8 cellular contexts compared by ENCODE assay signal in the genomic region with DNA sequence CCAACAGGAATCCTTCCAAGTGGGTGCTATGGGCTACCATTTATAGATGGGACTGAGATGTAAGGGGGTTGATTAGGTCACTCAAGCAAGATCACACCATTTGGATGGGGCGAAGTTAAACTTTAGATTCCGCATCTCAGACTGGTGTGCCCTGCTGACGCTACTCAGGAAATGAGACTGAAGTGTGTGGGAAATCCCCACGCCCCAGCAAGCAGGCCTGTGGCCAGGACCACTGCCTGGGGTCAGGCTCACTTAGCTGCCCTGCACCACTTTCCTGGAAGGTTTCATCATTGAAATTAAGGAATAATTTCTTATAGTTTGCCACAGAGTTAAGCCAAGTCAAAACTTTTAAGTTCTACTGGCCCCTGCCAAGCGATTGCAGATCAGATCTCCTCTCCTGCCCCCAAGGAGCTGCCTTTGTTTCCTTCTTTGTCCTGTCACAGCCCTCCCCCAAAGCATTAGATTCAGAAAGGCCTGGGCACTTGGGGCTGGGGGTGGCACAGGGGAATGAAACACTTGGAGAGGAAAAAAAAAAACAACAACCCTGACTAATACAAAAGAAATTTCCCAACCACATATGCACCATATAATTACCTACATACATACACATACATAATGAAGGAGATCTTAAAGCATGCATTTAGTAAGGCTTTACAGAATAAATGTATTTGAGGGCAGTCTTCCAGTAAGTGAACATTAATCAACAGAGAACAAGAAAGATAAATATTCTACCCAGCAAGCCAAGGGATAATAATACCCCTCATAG.
DNase-seq lines count a peak whose midpoint lies in the region; ATAC-seq and TF ChIP-seq lines count a peak whose summit lies in the region.

No MANE protein-coding gene starts in this region.

- H3K4me3 ChIP-seq in CD4-positive, CD25-positive, alpha-beta regulatory T cell (ENCODE audit: low read depth, low read length): peak overlapping the region; percentile 61
- no peak overlapping the region for H3K4me3 ChIP-seq in MG63
- H3K4me3 ChIP-seq in endodermal cell (ENCODE audit: low read length): no peak overlapping the region

- H3K27ac Mint-ChIP-seq in CD4-positive, CD25-positive, alpha-beta regulatory T cell: peak overlapping the region; percentile 78 to 94 (median 94)
- H3K27ac Mint-ChIP-seq in activated T-cell treated with anti-CD3 and anti-CD28 coated beads, Interleukin-2, amount 50 U/mL, for 24 hours: peak overlapping the region; percentile 93
- no peak overlapping the region for H3K27ac Mint-ChIP-seq in endodermal cell

- H3K36me3 Mint-ChIP-seq in CD4-positive, CD25-positive, alpha-beta regulatory T cell: no peaks in the 10 kb centered on the region
- H3K36me3 Mint-ChIP-seq in activated T-cell treated with anti-CD3 and anti-CD28 coated beads, Interleukin-2, amount 50 U/mL, for 24 hours (ENCODE audit: low read depth): no peaks in the 10 kb centered on the region
- no peaks in the 10 kb centered on the region for H3K36me3 Mint-ChIP-seq in endodermal cell (ENCODE audit: low read depth)

- peak; percentile 84 to 86 for ATAC-seq in CD4-positive, CD25-positive, alpha-beta regulatory T cell (ENCODE audit: low read depth in 2 of 2)
- peak; percentile 65 for ATAC-seq in GM21526 (IDR thresholded peaks at IDR 0.05; ENCODE audit: low FRiP score, unreplicated experiment)

- H3K4me1 ChIP-seq in CD4-positive, CD25-positive, alpha-beta regulatory T cell (ENCODE audit: control insufficient read depth, insufficient read depth, low read length, poor library complexity, severe bottlenecking): peaks cover 21% of the 10 kb centered on the region
- peaks cover 8% of the 10 kb centered on the region for H3K4me1 ChIP-seq in endodermal cell (ENCODE audit: control insufficient read depth, insufficient read depth, low read length)

- H3K27me3 ChIP-seq in CD4-positive, CD25-positive, alpha-beta regulatory T cell (ENCODE audit: control insufficient read depth, insufficient read depth, low read length): no peaks in the 10 kb centered on the region
- H3K27me3 ChIP-seq in MG63: no peaks in the 10 kb centered on the region
- no peaks in the 10 kb centered on the region for H3K27me3 ChIP-seq in endodermal cell (ENCODE audit: control insufficient read depth, insufficient read depth, low read length, poor library complexity, severe bottlenecking)

- no peak overlapping the region for H3K9ac ChIP-seq in endodermal cell (ENCODE audit: extremely low read depth, low read length, poor library complexity, severe bottlenecking)

- no peaks in the 10 kb centered on the region for H3K9me3 ChIP-seq in CD4-positive, CD25-positive, alpha-beta regulatory T cell (ENCODE audit: control insufficient read depth in 2 of 2, low read length in 2 of 2)
- H3K9me3 ChIP-seq in MG63 (no peaks in the 10 kb centered on the region), endodermal cell (ENCODE audit: control insufficient read depth, low read length) (no peaks in the 10 kb centered on the region)

- no peak for TF ChIP-seq CTCF in endodermal cell (conservative IDR thresholded peaks at IDR 0.05)

- DNase-seq in CD4-positive, CD25-positive, alpha-beta regulatory T cell: peak; percentile 42 to 72 (median 43)
- DNase-seq in MG63: peak; percentile 94
- DNase-seq in activated T-cell treated with anti-CD3 and anti-CD28 coated beads, Interleukin-2, amount 50 U/mL, for 24 hours: peak; percentile 70
- peak; percentile 40 for DNase-seq in iPS-NIHi11 (ENCODE audit: low spot score)
- peak; percentile 40 for DNase-seq in stimulated activated CD8-positive, alpha-beta memory T cell treated with anti-CD3 and anti-CD28 coated beads, Interleukin-4, amount 100 ng/mL, for 24 hours (ENCODE audit: low read depth)
- DNase-seq in endodermal cell: no peak
- no peak for DNase-seq in NCI-H2107 (lab: John Stamatoyannopoulos, UW)

- peaks cover 7 to 35% (median 24%) of the 10 kb centered on the region in 4 donors for H3K4me1 Mint-ChIP-seq in CD4-positive, CD25-positive, alpha-beta regulatory T cell
- H3K4me1 Mint-ChIP-seq in activated T-cell treated with anti-CD3 and anti-CD28 coated beads, Interleukin-2, amount 50 U/mL, for 24 hours (ENCODE audit: low read depth): peaks cover 47% of the 10 kb centered on the region
- peaks cover 21% of the 10 kb centered on the region for H3K4me1 Mint-ChIP-seq in endodermal cell

- WGBS in endodermal cell (ENCODE audit: insufficient coverage in 1 of 2, insufficient read length in 1 of 2), 2 experiments: 83 to 89% methylated on average over 4 to 5 of the region's 5 CpGs

- H3K9me3 Mint-ChIP-seq in CD4-positive, CD25-positive, alpha-beta regulatory T cell: no peaks in the 10 kb centered on the region
- no peaks in the 10 kb centered on the region for H3K9me3 Mint-ChIP-seq in activated T-cell treated with anti-CD3 and anti-CD28 coated beads, Interleukin-2, amount 50 U/mL, for 24 hours
- H3K9me3 Mint-ChIP-seq in endodermal cell: no peaks in the 10 kb centered on the region

- H3K4me3 Mint-ChIP-seq in CD4-positive, CD25-positive, alpha-beta regulatory T cell: peak overlapping the region in 3 of 4 donors; percentile 24 to 63 (median 36)
- peak overlapping the region; percentile 62 for H3K4me3 Mint-ChIP-seq in activated T-cell treated with anti-CD3 and anti-CD28 coated beads, Interleukin-2, amount 50 U/mL, for 24 hours
- H3K4me3 Mint-ChIP-seq in endodermal cell: no peak overlapping the region

- H3K27me3 Mint-ChIP-seq in CD4-positive, CD25-positive, alpha-beta regulatory T cell: no peaks in the 10 kb centered on the region
- no peaks in the 10 kb centered on the region for H3K27me3 Mint-ChIP-seq in activated T-cell treated with anti-CD3 and anti-CD28 coated beads, Interleukin-2, amount 50 U/mL, for 24 hours
- no peaks in the 10 kb centered on the region for H3K27me3 Mint-ChIP-seq in endodermal cell (ENCODE audit: insufficient read depth)

- no peaks in the 10 kb centered on the region for H3K36me3 ChIP-seq in CD4-positive, CD25-positive, alpha-beta regulatory T cell (ENCODE audit: control insufficient read depth, insufficient read depth, low read length)
- H3K36me3 ChIP-seq in MG63 (no peaks in the 10 kb centered on the region), endodermal cell (ENCODE audit: control insufficient read depth, insufficient read depth, low read length) (no peaks in the 10 kb centered on the region)

- H3K27ac ChIP-seq in CD4-positive, CD25-positive, alpha-beta regulatory T cell (ENCODE audit: insufficient read depth, low read length, poor library complexity, severe bottlenecking): peak overlapping the region; percentile 64
- H3K27ac ChIP-seq in endodermal cell (ENCODE audit: low read depth, low read length): no peak overlapping the region

Comparison
In these comparisons a context has a peak if more than half of its experiments do, and no peak if none do; other contexts are left out.
1. DNase-seq: peak in CD4-positive, CD25-positive, alpha-beta regulatory T cell (3 of 3), MG63 (single experiment), activated T-cell treated with anti-CD3 and anti-CD28 coated beads, Interleukin-2, amount 50 U/mL, for 24 hours (single experiment), iPS-NIHi11 (single experiment) and stimulated activated CD8-positive, alpha-beta memory T cell treated with anti-CD3 and anti-CD28 coated beads, Interleukin-4, amount 100 ng/mL, for 24 hours (single experiment); none in endodermal cell (single experiment) and NCI-H2107 (single experiment).